Comparison of ENCODE assay signal across 17 cellular contexts in the genomic region with DNA sequence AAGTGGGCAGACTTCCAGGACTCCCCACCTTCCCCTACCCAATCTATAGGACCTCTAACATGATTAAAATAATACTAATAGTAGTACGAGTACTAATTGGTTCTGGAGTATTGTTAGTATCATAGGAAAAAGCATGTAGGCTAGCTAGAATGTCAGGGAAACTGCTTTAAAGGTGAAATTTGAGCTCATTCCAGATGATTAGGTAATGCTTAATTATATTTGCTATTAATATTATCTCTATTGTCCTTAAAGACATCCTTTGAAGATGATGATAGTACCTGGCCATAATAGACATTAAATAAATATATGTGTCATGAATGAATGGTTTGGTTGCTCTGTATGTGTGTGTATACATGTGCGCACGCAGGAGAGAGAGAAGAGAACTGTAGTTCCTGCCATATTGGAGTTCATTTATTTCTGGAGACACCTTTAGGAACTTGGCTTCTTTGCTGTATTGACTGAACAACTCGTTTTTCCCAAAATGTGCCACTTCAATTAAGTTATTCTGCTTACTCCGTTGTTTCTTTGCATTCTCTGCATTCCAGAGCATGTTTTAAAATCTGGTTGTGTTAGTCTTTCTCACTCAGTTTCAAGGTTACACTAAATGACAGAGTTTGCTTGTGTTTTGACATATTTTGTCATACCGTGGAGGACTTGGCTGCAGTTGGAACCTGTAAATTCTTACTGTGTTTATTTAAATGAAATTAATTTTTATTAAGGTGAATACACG.
A peak's percentile ranks its signal among the peaks of the same experiment; 100 is the strongest.
DNase-seq lines count a peak whose midpoint lies in the region; ATAC-seq, FAIRE-seq and TF ChIP-seq lines count a peak whose summit lies in the region.
"Had no signal": no experiment of that assay in that cellular context is flagged by ENCODE, and none has a peak within 500 bp of the region (broad histone marks: within the 10 kb centered on the region; RNA-seq: fewer than 3 reads in every experiment).

No MANE protein-coding gene starts in this region.

- no peaks in the 10 kb centered on the region for H4K20me1 ChIP-seq in GM12878 (ENCODE audit: control insufficient read depth, insufficient read depth)

- H3K4me1 Mint-ChIP-seq in activated naive CD8-positive, alpha-beta T cell (ENCODE audit: low read depth) = peaks cover 62% of the 10 kb centered on the region
- peaks cover 46% of the 10 kb centered on the region for H3K4me1 Mint-ChIP-seq in activated naive CD8-positive, alpha-beta T cell treated with anti-CD3 and anti-CD28 coated beads for 36 hours
- H3K4me1 Mint-ChIP-seq in neural crest cell (peaks cover 31% of the 10 kb centered on the region), endothelial cell (ENCODE audit: unreplicated experiment) (peaks cover 33% of the 10 kb centered on the region)
- peaks cover 36% of the 10 kb centered on the region for H3K4me1 Mint-ChIP-seq in activated T-helper 1 cell treated with anti-CD3 and anti-CD28 coated beads, Interleukin-12 subunit alpha, Interleukin-12 subunit beta, Interleukin-2, Interleukin-4 antibody, amounts not matched to agents 30 ng/mL and 10 ng/mL and 1 ng/mL, durations not matched to agents 14 hours and 24 hours and 36 hours (ENCODE audit: low read depth)

- TF ChIP-seq CTCF in GM12878 (IDR thresholded peaks at IDR 0.05 in 2 of 3, conservative IDR thresholded peaks at IDR 0.05 in 1 of 3; ENCODE audit: control insufficient read depth in 2 of 3, extremely low read depth in 1 of 3, insufficient read depth in 1 of 3, low read depth in 3 of 3, low read length in 3 of 3) (no peak), neural crest cell (conservative IDR thresholded peaks at IDR 0.05) (no peak), upper lobe of right lung (IDR thresholded peaks at IDR 0.05) (no peak), endothelial cell (IDR thresholded peaks at IDR 0.05; ENCODE audit: unreplicated experiment) (no peak)

- no peak for DNase-seq in activated naive CD8-positive, alpha-beta T cell treated with anti-CD3 and anti-CD28 coated beads for 36 hours
- DNase-seq in GM12878 (ENCODE audit: low read depth, low spot score) (no peak), neural crest cell (ENCODE audit: low read depth, low spot score) (no peak), upper lobe of right lung (no peak), endothelial cell (ENCODE audit: low spot score) (no peak), HCEC 1CT (no peak)
- DNase-seq in activated T-helper 1 cell treated with anti-CD3 and anti-CD28 coated beads, Interleukin-12 subunit alpha, Interleukin-12 subunit beta, Interleukin-2, Interleukin-4 antibody, amounts not matched to agents 30 ng/mL and 10 ng/mL and 1 ng/mL, durations not matched to agents 14 hours and 24 hours and 36 hours (ENCODE audit: low spot score) = no peak
- DNase-seq: activated CD4-positive, alpha-beta T cell treated with anti-CD3 and anti-CD28 coated beads, Interleukin-2, amount 50 U/mL, for 48 hours; CD8-positive, alpha-beta memory T cell; heart right ventricle; NCI-H187 treated with DMSO at 0.1 percent for 48 hours; stimulated activated naive B cell treated with anti-CD40 and anti-IgM and Interleukin-4, amounts not matched to agents 10 μg/mL and 1 μg/mL and 100 μg/mL, for 72 hours; T1000 had no signal

- H3K4me3 Mint-ChIP-seq in activated naive CD8-positive, alpha-beta T cell = no peak overlapping the region
- H3K4me3 Mint-ChIP-seq in activated naive CD8-positive, alpha-beta T cell treated with anti-CD3 and anti-CD28 coated beads for 36 hours = no peak overlapping the region
- peak overlapping the region; percentile 54 for H3K4me3 Mint-ChIP-seq in neural crest cell
- H3K4me3 Mint-ChIP-seq in endothelial cell (ENCODE audit: unreplicated experiment) = no peak overlapping the region
- H3K4me3 Mint-ChIP-seq in activated T-helper 1 cell treated with anti-CD3 and anti-CD28 coated beads, Interleukin-12 subunit alpha, Interleukin-12 subunit beta, Interleukin-2, Interleukin-4 antibody, amounts not matched to agents 30 ng/mL and 10 ng/mL and 1 ng/mL, durations not matched to agents 14 hours and 24 hours and 36 hours = no peak overlapping the region
- H3K4me3 Mint-ChIP-seq: stimulated activated naive B cell treated with anti-CD40 and anti-IgM and Interleukin-4, amounts not matched to agents 10 μg/mL and 1 μg/mL and 100 μg/mL, for 72 hours had no signal

- H3K36me3 ChIP-seq in GM12878 (ENCODE audit: control insufficient read depth in 2 of 2, insufficient read depth in 2 of 2, low read length in 1 of 2) (no peaks in the 10 kb centered on the region; a peak in 1 of 4 replicates), upper lobe of right lung (no peaks in the 10 kb centered on the region)
- H3K36me3 ChIP-seq: heart right ventricle had no signal

- in situ Hi-C loops in GM12878 (cut with MboI) = no loop called here

- no peak overlapping the region for H2AFZ ChIP-seq in GM12878 (ENCODE audit: control insufficient read depth, low read depth, low read length)

- no peaks in the 10 kb centered on the region for H3K9me3 Mint-ChIP-seq in activated naive CD8-positive, alpha-beta T cell (ENCODE audit: low read depth)
- no peaks in the 10 kb centered on the region for H3K9me3 Mint-ChIP-seq in activated naive CD8-positive, alpha-beta T cell treated with anti-CD3 and anti-CD28 coated beads for 36 hours
- H3K9me3 Mint-ChIP-seq in neural crest cell (no peaks in the 10 kb centered on the region), endothelial cell (ENCODE audit: unreplicated experiment) (no peaks in the 10 kb centered on the region)
- no peaks in the 10 kb centered on the region for H3K9me3 Mint-ChIP-seq in activated T-helper 1 cell treated with anti-CD3 and anti-CD28 coated beads, Interleukin-12 subunit alpha, Interleukin-12 subunit beta, Interleukin-2, Interleukin-4 antibody, amounts not matched to agents 30 ng/mL and 10 ng/mL and 1 ng/mL, durations not matched to agents 14 hours and 24 hours and 36 hours
- H3K9me3 Mint-ChIP-seq: CD8-positive, alpha-beta memory T cell; stimulated activated naive B cell treated with anti-CD40 and anti-IgM and Interleukin-4, amounts not matched to agents 10 μg/mL and 1 μg/mL and 100 μg/mL, for 72 hours had no signal

- no peak overlapping the region; the same call in 1 of the 2 replicates for H3K4me3 ChIP-seq in GM12878
- no peak overlapping the region for H3K4me3 ChIP-seq in upper lobe of right lung
- H3K4me3 ChIP-seq: heart right ventricle had no signal

- peaks cover 95% of the 10 kb centered on the region for H3K79me2 ChIP-seq in GM12878 (ENCODE audit: control insufficient read depth, insufficient read depth, low read length)

- TF ChIP-seq POLR2A in GM12878 (IDR thresholded peaks at IDR 0.05; ENCODE audit: low read depth, low read length) = no peak

- WGBS in GM12878 (ENCODE audit: insufficient coverage, insufficient replicate concordance, low lambda C conversion rate, missing lambda C conversion rate) = 82% methylated on average over 7 of the region's 7 CpGs

- FAIRE-seq in GM12878 (lab: Jason Lieb, UNC) = no peak
- FAIRE-seq: A204.1, endothelial cell of umbilical vein had no signal

- H3K4me1 ChIP-seq in GM12878 (ENCODE audit: control insufficient read depth, insufficient read depth, low read length) (peaks cover 12% of the 10 kb centered on the region; the same call in 1 of the 2 replicates), upper lobe of right lung (peaks cover 40% of the 10 kb centered on the region)

- TF ChIP-seq EP300 in GM12878 (IDR thresholded peaks at IDR 0.05; ENCODE audit: borderline replicate concordance in 1 of 2, control insufficient read depth in 1 of 2, low read depth in 2 of 2, low read length in 2 of 2) = no peak

- H3K9ac ChIP-seq in GM12878 (ENCODE audit: control insufficient read depth, insufficient read depth, low read length) = no peak overlapping the region
- H3K9ac ChIP-seq: KMS-11 had no signal

- no peaks in the 10 kb centered on the region for H3K36me3 Mint-ChIP-seq in activated naive CD8-positive, alpha-beta T cell
- no peaks in the 10 kb centered on the region for H3K36me3 Mint-ChIP-seq in activated naive CD8-positive, alpha-beta T cell treated with anti-CD3 and anti-CD28 coated beads for 36 hours
- no peaks in the 10 kb centered on the region for H3K36me3 Mint-ChIP-seq in neural crest cell (ENCODE audit: low read depth)
- H3K36me3 Mint-ChIP-seq in endothelial cell (ENCODE audit: low read depth, unreplicated experiment) = no peaks in the 10 kb centered on the region
- H3K36me3 Mint-ChIP-seq in activated T-helper 1 cell treated with anti-CD3 and anti-CD28 coated beads, Interleukin-12 subunit alpha, Interleukin-12 subunit beta, Interleukin-2, Interleukin-4 antibody, amounts not matched to agents 30 ng/mL and 10 ng/mL and 1 ng/mL, durations not matched to agents 14 hours and 24 hours and 36 hours (ENCODE audit: low read depth) = peaks cover 2% of the 10 kb centered on the region
- H3K36me3 Mint-ChIP-seq: stimulated activated naive B cell treated with anti-CD40 and anti-IgM and Interleukin-4, amounts not matched to agents 10 μg/mL and 1 μg/mL and 100 μg/mL, for 72 hours had no signal

- SMC1A ChIA-PET in GM12878 (lab: Charles Lee; ENCODE audit: uncharacterized antibody, unreplicated experiment) = interaction anchor here (0.8 to 14.3 kb wide), 11 partner anchors 5 to 211 kb away, joined by 3 to 154 read pairs (median 4); no protein-coding TSS in a partner anchor

- CTCF ChIA-PET in GM12878 (lab: Yijun Ruan, JAX) = interaction anchor here (1.4 to 1.9 kb wide), 3 partner anchors 18 to 198 kb away, joined by 4 to 7 read pairs (median 4); no protein-coding TSS in a partner anchor

- peak overlapping the region; percentile 31 for H3K4me2 ChIP-seq in GM12878 (ENCODE audit: control insufficient read depth, insufficient read depth)
- H3K4me2 ChIP-seq: KMS-11 had no signal

- H3K27ac ChIP-seq in GM12878 (ENCODE audit: control insufficient read depth, insufficient read depth) = no peak overlapping the region
- peak overlapping the region; percentile 34 for H3K27ac ChIP-seq in upper lobe of right lung
- H3K27ac ChIP-seq: KMS-11 had no signal

- peak overlapping the region; percentile 30 for H3K27ac Mint-ChIP-seq in activated naive CD8-positive, alpha-beta T cell
- no peak overlapping the region for H3K27ac Mint-ChIP-seq in activated naive CD8-positive, alpha-beta T cell treated with anti-CD3 and anti-CD28 coated beads for 36 hours
- H3K27ac Mint-ChIP-seq in neural crest cell (ENCODE audit: unreplicated experiment) = no peak overlapping the region
- H3K27ac Mint-ChIP-seq in endothelial cell (ENCODE audit: unreplicated experiment) = no peak overlapping the region
- H3K27ac Mint-ChIP-seq in activated T-helper 1 cell treated with anti-CD3 and anti-CD28 coated beads, Interleukin-12 subunit alpha, Interleukin-12 subunit beta, Interleukin-2, Interleukin-4 antibody, amounts not matched to agents 30 ng/mL and 10 ng/mL and 1 ng/mL, durations not matched to agents 14 hours and 24 hours and 36 hours = no peak overlapping the region
- H3K27ac Mint-ChIP-seq: stimulated activated naive B cell treated with anti-CD40 and anti-IgM and Interleukin-4, amounts not matched to agents 10 μg/mL and 1 μg/mL and 100 μg/mL, for 72 hours had no signal

- no peaks in the 10 kb centered on the region for H3K27me3 ChIP-seq in GM12878 (replicated peaks in 1 of 2; ENCODE audit: control insufficient read depth in 2 of 2, insufficient read depth in 2 of 2, low read length in 1 of 2)
- no peaks in the 10 kb centered on the region for H3K27me3 ChIP-seq in upper lobe of right lung
- H3K27me3 ChIP-seq: heart right ventricle had no signal

- intact Hi-C loops in GM12878 (cut with micrococcal nuclease; ENCODE audit: unreplicated experiment) (loop anchor here (10.0 kb wide), 2 partner anchors 109 to 219 kb away; partner anchors contain the start of gene EPS15), upper lobe of right lung (cut with DNase I) (no loop called here)
- intact Hi-C loops in activated T-helper 1 cell treated with anti-CD3 and anti-CD28 coated beads, Interleukin-12 subunit alpha, Interleukin-12 subunit beta, Interleukin-2, Interleukin-4 antibody, amounts not matched to agents 30 ng/mL and 10 ng/mL and 1 ng/mL, durations not matched to agents 14 hours and 24 hours and 36 hours (cut with micrococcal nuclease) = loop anchor here (5.0 kb wide), 1 partner anchor 497 kb away; the partner anchor contains the start of gene RNF11

- ATAC-seq in GM12878 (no peak), upper lobe of right lung (no peak)
- ATAC-seq: stimulated activated naive B cell treated with anti-CD40 and anti-IgM and Interleukin-4, amounts not matched to agents 10 μg/mL and 1 μg/mL and 100 μg/mL, for 72 hours had no signal

- no TSS peak for BruUV-seq in GM12878 (replicated peaks; lab: Mats Ljungman, UMichigan)

- POLR2A ChIA-PET in GM12878 (lab: Charles Lee) = interaction anchor here (1.0 to 10.0 kb wide), 3 partner anchors 6 to 17 kb away, joined by 3 to 99 read pairs (median 11); no protein-coding TSS in a partner anchor

- H3K27me3 Mint-ChIP-seq in activated naive CD8-positive, alpha-beta T cell = no peaks in the 10 kb centered on the region
- H3K27me3 Mint-ChIP-seq in activated naive CD8-positive, alpha-beta T cell treated with anti-CD3 and anti-CD28 coated beads for 36 hours = no peaks in the 10 kb centered on the region
- no peaks in the 10 kb centered on the region for H3K27me3 Mint-ChIP-seq in neural crest cell (ENCODE audit: low read depth)
- H3K27me3 Mint-ChIP-seq in endothelial cell (ENCODE audit: unreplicated experiment) = no peaks in the 10 kb centered on the region
- H3K27me3 Mint-ChIP-seq in activated T-helper 1 cell treated with anti-CD3 and anti-CD28 coated beads, Interleukin-12 subunit alpha, Interleukin-12 subunit beta, Interleukin-2, Interleukin-4 antibody, amounts not matched to agents 30 ng/mL and 10 ng/mL and 1 ng/mL, durations not matched to agents 14 hours and 24 hours and 36 hours (ENCODE audit: insufficient read depth) = no peaks in the 10 kb centered on the region
- H3K27me3 Mint-ChIP-seq: CD8-positive, alpha-beta memory T cell; stimulated activated naive B cell treated with anti-CD40 and anti-IgM and Interleukin-4, amounts not matched to agents 10 μg/mL and 1 μg/mL and 100 μg/mL, for 72 hours had no signal

- H3K9me3 ChIP-seq in GM12878 (replicated peaks; ENCODE audit: control insufficient read depth, insufficient read depth, low read length) (no peaks in the 10 kb centered on the region), upper lobe of right lung (no peaks in the 10 kb centered on the region)
- H3K9me3 ChIP-seq: heart right ventricle had no signal

- RAD21 ChIA-PET in GM12878 (lab: Charles Lee; ENCODE audit: unreplicated experiment) = interaction anchor here (0.8 to 1.6 kb wide), 3 partner anchors 8 to 118 kb away, joined by 3 to 5 read pairs (median 3); no protein-coding TSS in a partner anchor

- no peak for TF ChIP-seq RAD21 in GM12878 (IDR thresholded peaks at IDR 0.05; ENCODE audit: insufficient read depth, low read depth, low read length)
